Comparison of ENCODE assay signal across 10 cellular contexts in genomic region chr18:54958711-54959625, GRCh38. TPM values are rescaled to one million over a fixed set of nuclear protein-coding genes. Genes with fewer than 3 reads are reported as not detected.
DNase-seq lines count a peak whose midpoint lies in the region; ATAC-seq and TF ChIP-seq lines count a peak whose summit lies in the region.
"Had no signal": no experiment of that assay in that cellular context is flagged by ENCODE, and none has a peak within 500 bp of the region (broad histone marks: within the 10 kb centered on the region; RNA-seq: fewer than 3 reads in every experiment).

A gene with protein sequence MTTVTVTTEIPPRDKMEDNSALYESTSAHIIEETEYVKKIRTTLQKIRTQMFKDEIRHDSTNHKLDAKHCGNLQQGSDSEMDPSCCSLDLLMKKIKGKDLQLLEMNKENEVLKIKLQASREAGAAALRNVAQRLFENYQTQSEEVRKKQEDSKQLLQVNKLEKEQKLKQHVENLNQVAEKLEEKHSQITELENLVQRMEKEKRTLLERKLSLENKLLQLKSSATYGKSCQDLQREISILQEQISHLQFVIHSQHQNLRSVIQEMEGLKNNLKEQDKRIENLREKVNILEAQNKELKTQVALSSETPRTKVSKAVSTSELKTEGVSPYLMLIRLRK (minus strand): TSS chr18:54959461. CDS start chr18:54942791, 16,670 bp downstream.

- intact Hi-C loops in left colon (cut with DNase I, micrococcal nuclease), result no loop called here

- H3K27me3 ChIP-seq in thoracic aorta (replicated peaks; ENCODE audit: insufficient read depth), result no peaks in the 10 kb centered on the region

- peak; percentile 98 for ATAC-seq in left colon
- ATAC-seq in thoracic aorta (ENCODE audit: insufficient number of reproducible peaks, low FRiP score, low read depth), result no peak
- ATAC-seq in HG03565 (IDR thresholded peaks at IDR 0.05; ENCODE audit: unreplicated experiment), result no peak

- no peak for TF ChIP-seq CTCF in choroid plexus epithelial cell (conservative IDR thresholded peaks at IDR 0.05; ENCODE audit: low read depth, low read length)
- TF ChIP-seq CTCF in thoracic aorta (IDR thresholded peaks at IDR 0.05), result no peak

- H3K9me3 ChIP-seq in thoracic aorta, result no peaks in the 10 kb centered on the region

- H3K4me3 ChIP-seq in choroid plexus epithelial cell (ENCODE audit: low read depth, low read length), result peak within 1 kb of the TSS; percentile 77
- peak within 1 kb of the TSS; percentile 47 for H3K4me3 ChIP-seq in thoracic aorta

- no peaks in the 10 kb centered on the region for H3K4me1 ChIP-seq in thoracic aorta (ENCODE audit: control insufficient read depth in 1 of 2, low read depth in 2 of 2)

- DNase-seq in NCI-H82 (lab: John Stamatoyannopoulos, UW) (peak; percentile 31), NCI-H82 treated with DMSO at 0.1 percent for 48 hours (lab: John Stamatoyannopoulos, UW; ENCODE audit: unreplicated experiment) (no peak), choroid plexus epithelial cell (ENCODE audit: low read depth) (peak; percentile 56), left colon (peak; percentile 82 to 87), thoracic aorta (ENCODE audit: low spot score) (no peak), NCI-H2081 treated with DMSO at 0.1 percent for 48 hours (lab: John Stamatoyannopoulos, UW) (no peak), DMS 273 treated with DMSO at 0.1 percent for 48 hours (lab: John Stamatoyannopoulos, UW) (no peak)
- DNase-seq: activated B cell treated with CpG ODN at 0.5 μM for 24 hours had no signal

- no peak within 1 kb of the TSS for H3K27ac ChIP-seq in thoracic aorta

- H3K36me3 ChIP-seq in thoracic aorta, result no peaks in the 10 kb centered on the region

RNA-seq across cellular contexts. Expression of the gene that starts here (rescaled TPM):
- total RNA-seq in left colon (10 to 100 TPM; 50.9 to 61.1 TPM), thoracic aorta (10 to 100 TPM; 10.1 to 18.4 TPM)
- total RNA-seq: A673 had no signal

Comparison
In these comparisons a context has a peak if more than half of its experiments do, and no peak if none do; other contexts are left out.
1. DNase-seq: peak in NCI-H82 (single experiment), choroid plexus epithelial cell (single experiment) and left colon (2 of 2); none in NCI-H82 treated with DMSO at 0.1 percent for 48 hours (single experiment), thoracic aorta (single experiment), NCI-H2081 treated with DMSO at 0.1 percent for 48 hours (single experiment) and DMS 273 treated with DMSO at 0.1 percent for 48 hours (single experiment).